Comparison of ENCODE assay signal across 18 cellular contexts in the genomic region with DNA sequence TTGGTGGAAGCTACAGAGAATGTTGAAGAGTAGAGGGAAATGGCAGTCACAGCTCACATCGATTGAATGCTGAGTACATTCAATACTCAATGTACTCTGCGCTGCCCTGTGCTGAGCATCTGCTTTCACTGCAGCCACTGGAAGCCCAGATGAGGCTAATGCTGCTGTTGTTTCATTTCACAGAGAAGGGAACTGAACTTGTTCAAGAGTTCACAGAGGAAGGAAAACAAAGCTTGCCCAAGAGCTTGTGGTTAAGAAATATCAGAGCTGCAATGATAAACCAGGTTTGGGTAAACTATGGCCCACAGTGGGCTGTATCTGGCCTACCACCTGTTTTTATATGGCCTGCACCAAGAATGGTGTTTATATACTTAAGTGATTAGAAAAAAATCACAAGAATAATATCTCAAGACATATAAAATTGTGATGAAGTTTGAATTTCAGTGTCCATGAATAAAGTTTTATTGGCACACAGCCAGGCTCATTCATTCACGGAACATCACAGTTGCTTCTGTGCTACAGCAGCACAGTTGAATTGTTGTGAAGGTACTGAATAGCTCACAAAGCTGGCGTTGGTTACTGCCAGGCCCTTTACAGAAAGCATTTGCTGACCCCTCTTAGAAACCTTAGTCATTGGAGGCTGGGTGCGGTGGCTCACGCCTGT.
A peak's percentile ranks its signal among the peaks of the same experiment; 100 is the strongest.
DNase-seq lines count a peak whose midpoint lies in the region; ATAC-seq and TF ChIP-seq lines count a peak whose summit lies in the region.
"Had no signal": no experiment of that assay in that cellular context is flagged by ENCODE, and none has a peak within 500 bp of the region (broad histone marks: within the 10 kb centered on the region; RNA-seq: fewer than 3 reads in every experiment).

No MANE protein-coding gene starts in this region.

- no peaks in the 10 kb centered on the region for H3K36me3 ChIP-seq in spleen
- H3K36me3 ChIP-seq: BLaER1, cardiac muscle cell, tibial artery had no signal

- TF ChIP-seq POLR2A in spleen (IDR thresholded peaks at IDR 0.05), result no peak

- peaks cover 0 to 4% (median 2%) of the 10 kb centered on the region in 3 donors for H3K27me3 Mint-ChIP-seq in immature natural killer cell (ENCODE audit: low read depth in 3 of 3)

- TF ChIP-seq CTCF in spleen (IDR thresholded peaks at IDR 0.05 in 8 of 11, conservative IDR thresholded peaks at IDR 0.05 in 3 of 11), result no peak

- no peaks in the 10 kb centered on the region for H3K4me1 ChIP-seq in spleen
- H3K4me1 ChIP-seq in right cardiac atrium (ENCODE audit: control insufficient read depth, insufficient read depth, low read length), result peaks cover 3% of the 10 kb centered on the region
- H3K4me1 ChIP-seq: BLaER1, tibial artery had no signal

- ATAC-seq in right cardiac atrium, result no peak
- no peak for ATAC-seq in GM21526 (IDR thresholded peaks at IDR 0.05; ENCODE audit: low FRiP score, unreplicated experiment)
- ATAC-seq: stimulated activated effector memory CD8-positive, alpha-beta T cell treated with anti-CD3 and anti-CD28 coated beads, Interleukin-12 subunit alpha, Interleukin-12 subunit beta, amount 100 ng/mL, for 72 hours had no signal

- H3K27me3 ChIP-seq in spleen (replicated peaks in 1 of 7), result no peaks in the 10 kb centered on the region
- H3K27me3 ChIP-seq in right cardiac atrium (ENCODE audit: control insufficient read depth, insufficient read depth), result no peaks in the 10 kb centered on the region
- H3K27me3 ChIP-seq: BLaER1, cardiac muscle cell, tibial artery had no signal

- peak overlapping the region in 5 of 8 donors; percentile 33 to 80 (median 72) for H3K27ac ChIP-seq in spleen
- H3K27ac ChIP-seq in right cardiac atrium (ENCODE audit: low read length), result no peak overlapping the region
- H3K27ac ChIP-seq: BLaER1, cardiac muscle cell, tibial artery had no signal

- H3K4me3 Mint-ChIP-seq in immature natural killer cell, result peak overlapping the region in 2 of 5 donors; percentile 23 to 34
- H3K4me3 Mint-ChIP-seq: activated naive CD8-positive, alpha-beta T cell treated with anti-CD3 and anti-CD28 coated beads, Interleukin-2, amount 10 ng/mL, durations not matched to agents 7 days and 5 days; activated T-cell treated with anti-CD3 and anti-CD28 coated beads, Interleukin-2, amount 50 U/mL, for 24 hours; stimulated activated effector memory CD8-positive, alpha-beta T cell treated with anti-CD3 and anti-CD28 coated beads, Interleukin-12 subunit alpha, Interleukin-12 subunit beta, amount 100 ng/mL, for 72 hours had no signal

- H3K36me3 Mint-ChIP-seq in immature natural killer cell, result no peaks in the 10 kb centered on the region
- H3K36me3 Mint-ChIP-seq: activated naive CD8-positive, alpha-beta T cell treated with anti-CD3 and anti-CD28 coated beads, Interleukin-2, amount 10 ng/mL, durations not matched to agents 7 days and 5 days; stimulated activated effector memory CD8-positive, alpha-beta T cell treated with anti-CD3 and anti-CD28 coated beads, Interleukin-12 subunit alpha, Interleukin-12 subunit beta, amount 100 ng/mL, for 72 hours had no signal

- no peaks in the 10 kb centered on the region for H3K9me3 Mint-ChIP-seq in immature natural killer cell
- H3K9me3 Mint-ChIP-seq: activated naive CD8-positive, alpha-beta T cell treated with anti-CD3 and anti-CD28 coated beads, Interleukin-2, amount 10 ng/mL, durations not matched to agents 7 days and 5 days; activated T-cell treated with anti-CD3 and anti-CD28 coated beads, Interleukin-2, amount 50 U/mL, for 24 hours; stimulated activated effector memory CD8-positive, alpha-beta T cell treated with anti-CD3 and anti-CD28 coated beads, Interleukin-12 subunit alpha, Interleukin-12 subunit beta, amount 100 ng/mL, for 72 hours had no signal

- H3K4me3 ChIP-seq in spleen (peak overlapping the region in 1 of 8 donors; percentile 23), right cardiac atrium (ENCODE audit: low read length) (no peak overlapping the region)
- H3K4me3 ChIP-seq: BLaER1, cardiac muscle cell, tibial artery had no signal

- peak overlapping the region in 5 of 6 donors; percentile 31 to 91 (median 78) for H3K27ac Mint-ChIP-seq in immature natural killer cell
- H3K27ac Mint-ChIP-seq: activated naive CD8-positive, alpha-beta T cell treated with anti-CD3 and anti-CD28 coated beads, Interleukin-2, amount 10 ng/mL, durations not matched to agents 7 days and 5 days; activated T-cell treated with anti-CD3 and anti-CD28 coated beads, Interleukin-2, amount 50 U/mL, for 24 hours; stimulated activated effector memory CD8-positive, alpha-beta T cell treated with anti-CD3 and anti-CD28 coated beads, Interleukin-12 subunit alpha, Interleukin-12 subunit beta, amount 100 ng/mL, for 72 hours had no signal

- peak; percentile 22 for DNase-seq in LHCN-M2 (ENCODE audit: low read depth)
- peak; percentile 88 for DNase-seq in SKM-1 treated with dmso at 0.1 percent for 144 hours (lab: John Stamatoyannopoulos, UW; ENCODE audit: unreplicated experiment)
- no peak for DNase-seq in immature natural killer cell
- no peak for DNase-seq in spleen
- DNase-seq in activated CD4-positive, alpha-beta T cell treated with anti-CD3 and anti-CD28 coated beads for 4 hours, result no peak
- no peak for DNase-seq in right cardiac atrium
- DNase-seq: activated CD4-positive, alpha-beta T cell treated with anti-CD3 and anti-CD28 coated beads, Interleukin-2, amount 50 U/mL, for 4 hours; activated naive CD8-positive, alpha-beta T cell treated with anti-CD3 and anti-CD28 coated beads, Interleukin-2, amount 10 ng/mL, durations not matched to agents 7 days and 5 days; activated T-cell treated with anti-CD3 and anti-CD28 coated beads, Interleukin-2, amount 50 U/mL, for 24 hours; DMS 273 treated with DMSO at 0.1 percent for 48 hours; hippocampal formation; NCI-H524 treated with DMSO at 0.1 percent for 48 hours; posterior cingulate gyrus; tibial artery had no signal

- no peaks in the 10 kb centered on the region for H3K9me3 ChIP-seq in spleen
- H3K9me3 ChIP-seq in right cardiac atrium (ENCODE audit: control insufficient read depth, low read length), result no peaks in the 10 kb centered on the region
- H3K9me3 ChIP-seq: BLaER1, tibial artery had no signal

- H3K4me1 Mint-ChIP-seq in immature natural killer cell, result peaks cover 7 to 23% of the 10 kb centered on the region in 2 donors
- H3K4me1 Mint-ChIP-seq: activated naive CD8-positive, alpha-beta T cell treated with anti-CD3 and anti-CD28 coated beads, Interleukin-2, amount 10 ng/mL, durations not matched to agents 7 days and 5 days had no signal

- WGBS in spleen, 5 donors, result 59 to 78% (median 70%) methylated on average over 6 of the region's 6 CpGs
- 86% methylated on average over 6 of the region's 6 CpGs for WGBS in right cardiac atrium

- intact Hi-C loops in spleen (cut with DNase I; ENCODE audit: low total_unique reads) (no loop called here), right cardiac atrium (cut with DNase I) (loop anchor here in 1 of 4 donors (10.0 kb wide), 1 partner anchor 197 kb away; no protein-coding TSS in a partner anchor)

Comparison
In these comparisons a context has a peak if more than half of its experiments do, and no peak if none do; other contexts are left out.
1. DNase-seq: peak in LHCN-M2 (single experiment) and SKM-1 treated with dmso at 0.1 percent for 144 hours (single experiment); none in immature natural killer cell (0 of 3), spleen (single experiment), activated CD4-positive, alpha-beta T cell treated with anti-CD3 and anti-CD28 coated beads for 4 hours (0 of 2) and right cardiac atrium (0 of 3).